Comparison of ENCODE assay signal across 9 cellular contexts in genomic region chr15:73685561-73685960, GRCh38. TPM values are rescaled to one million over a fixed set of nuclear protein-coding genes. Genes with fewer than 3 reads are reported as not detected.
DNase-seq lines count a peak whose midpoint lies in the region; ATAC-seq and TF ChIP-seq lines count a peak whose summit lies in the region.
"Had no signal": no experiment of that assay in that cellular context is flagged by ENCODE, and none has a peak within 500 bp of the region (broad histone marks: within the 10 kb centered on the region; RNA-seq: fewer than 3 reads in every experiment).

No MANE protein-coding gene starts in this region.

- intact Hi-C loops in thyroid gland (cut with DNase I): no loop called here

- H3K9ac ChIP-seq in muscle layer of colon (ENCODE audit: low read length): no peak overlapping the region

- H3K4me3 Mint-ChIP-seq in stimulated activated naive CD8-positive, alpha-beta T cell treated with anti-CD3 and anti-CD28 coated beads, Interleukin-15, Interleukin-2, amounts not matched to agents 100 ng/mL and 50 ng/mL, for 24 hours: peak overlapping the region; percentile 58
- H3K4me3 Mint-ChIP-seq in central memory CD8-positive, alpha-beta T cell: no peak overlapping the region

- H3K27ac ChIP-seq in muscle layer of colon (ENCODE audit: low read depth, low read length) (peak overlapping the region; percentile 24), thyroid gland (peak overlapping the region in 1 of 3 donors; percentile 50)

- DNase-seq in stimulated activated naive CD8-positive, alpha-beta T cell treated with anti-CD3 and anti-CD28 coated beads, Interleukin-15, Interleukin-2, amounts not matched to agents 100 U/mL and 50 U/mL, for 24 hours: no peak
- DNase-seq in central memory CD8-positive, alpha-beta T cell (ENCODE audit: low spot score in 2 of 2): no peak
- DNase-seq in thyroid gland (no peak), NCI-H510A treated with DMSO at 0.1 percent for 48 hours (lab: John Stamatoyannopoulos, UW) (no peak), DMS53 (lab: John Stamatoyannopoulos, UW) (no peak)
- no peak for DNase-seq in activated CD4-positive, alpha-beta T cell treated with anti-CD3 and anti-CD28 coated beads, Interleukin-2, amount 50 U/mL, for 1 hour
- DNase-seq: NCI-H526 treated with DMSO at 0.1 percent for 48 hours had no signal

- no peaks in the 10 kb centered on the region for H3K9me3 Mint-ChIP-seq in stimulated activated naive CD8-positive, alpha-beta T cell treated with anti-CD3 and anti-CD28 coated beads, Interleukin-15, Interleukin-2, amounts not matched to agents 100 ng/mL and 50 ng/mL, for 24 hours
- H3K9me3 Mint-ChIP-seq in central memory CD8-positive, alpha-beta T cell: no peaks in the 10 kb centered on the region

- H3K27me3 Mint-ChIP-seq in stimulated activated naive CD8-positive, alpha-beta T cell treated with anti-CD3 and anti-CD28 coated beads, Interleukin-15, Interleukin-2, amounts not matched to agents 100 ng/mL and 50 ng/mL, for 24 hours: peaks cover 52% of the 10 kb centered on the region
- H3K27me3 Mint-ChIP-seq in central memory CD8-positive, alpha-beta T cell: peaks cover 62% of the 10 kb centered on the region

- peaks cover 16% of the 10 kb centered on the region for H3K4me1 Mint-ChIP-seq in stimulated activated naive CD8-positive, alpha-beta T cell treated with anti-CD3 and anti-CD28 coated beads, Interleukin-15, Interleukin-2, amounts not matched to agents 100 ng/mL and 50 ng/mL, for 24 hours (ENCODE audit: low read depth)
- H3K4me1 Mint-ChIP-seq in central memory CD8-positive, alpha-beta T cell: no peaks in the 10 kb centered on the region

- no peaks in the 10 kb centered on the region for H3K27me3 ChIP-seq in muscle layer of colon (ENCODE audit: control insufficient read depth in 1 of 2, insufficient read depth in 2 of 2, low read length in 2 of 2)
- H3K27me3 ChIP-seq in thyroid gland: no peaks in the 10 kb centered on the region

- no peak for TF ChIP-seq POLR2A in thyroid gland (IDR thresholded peaks at IDR 0.05)

- no peaks in the 10 kb centered on the region for H3K36me3 Mint-ChIP-seq in stimulated activated naive CD8-positive, alpha-beta T cell treated with anti-CD3 and anti-CD28 coated beads, Interleukin-15, Interleukin-2, amounts not matched to agents 100 ng/mL and 50 ng/mL, for 24 hours (ENCODE audit: low read depth)
- no peaks in the 10 kb centered on the region for H3K36me3 Mint-ChIP-seq in central memory CD8-positive, alpha-beta T cell (ENCODE audit: insufficient read depth)

- peak overlapping the region; percentile 70 to 84 for H3K4me3 ChIP-seq in muscle layer of colon (ENCODE audit: low read depth in 1 of 2, low read length in 2 of 2)
- peak overlapping the region in 1 of 3 donors; percentile 97 for H3K4me3 ChIP-seq in thyroid gland (replicated peaks in 1 of 3)

- H3K9me3 ChIP-seq in muscle layer of colon (ENCODE audit: low read length) (no peaks in the 10 kb centered on the region), thyroid gland (no peaks in the 10 kb centered on the region)

- ATAC-seq in stimulated activated naive CD8-positive, alpha-beta T cell treated with anti-CD3 and anti-CD28 coated beads, Interleukin-15, Interleukin-2, amounts not matched to agents 100 U/mL and 50 U/mL, for 24 hours: no peak
- no peak for ATAC-seq in central memory CD8-positive, alpha-beta T cell (replicated peaks; ENCODE audit: extremely low read depth, poor library complexity, severe bottlenecking)

- WGBS in thyroid gland, 2 donors: 54 to 58% methylated on average over 3 of the region's 3 CpGs

- H3K27ac Mint-ChIP-seq in stimulated activated naive CD8-positive, alpha-beta T cell treated with anti-CD3 and anti-CD28 coated beads, Interleukin-15, Interleukin-2, amounts not matched to agents 100 ng/mL and 50 ng/mL, for 24 hours: peak overlapping the region; percentile 47
- H3K27ac Mint-ChIP-seq in central memory CD8-positive, alpha-beta T cell (ENCODE audit: low read depth): peak overlapping the region; percentile 32

- H3K36me3 ChIP-seq in muscle layer of colon (ENCODE audit: insufficient read depth, low read length) (no peaks in the 10 kb centered on the region), thyroid gland (no peaks in the 10 kb centered on the region)

- TF ChIP-seq CTCF in thyroid gland (IDR thresholded peaks at IDR 0.05): no peak

- H3K4me1 ChIP-seq in muscle layer of colon (ENCODE audit: insufficient read depth, low read length) (peaks cover 54% of the 10 kb centered on the region), thyroid gland (peaks cover 7 to 34% of the 10 kb centered on the region in 2 donors)

RNA-seq across cellular contexts. Expression of gene CD276, which starts 1.4 kb away (rescaled TPM):
- total RNA-seq in thyroid gland: 10 to 100 TPM; 22.6 to 39.5 (median 28.9) TPM

RNA-seq across cellular contexts. Expression of gene NPTN, which starts 52.4 kb away (rescaled TPM):
- 100 to 1,000 TPM in 3 of 4 donors, 10 to 100 TPM in 1; 86.7 to 134 (median 124) TPM for total RNA-seq in thyroid gland
